Comparison of ENCODE assay signal across 22 cellular contexts in the genomic region with DNA sequence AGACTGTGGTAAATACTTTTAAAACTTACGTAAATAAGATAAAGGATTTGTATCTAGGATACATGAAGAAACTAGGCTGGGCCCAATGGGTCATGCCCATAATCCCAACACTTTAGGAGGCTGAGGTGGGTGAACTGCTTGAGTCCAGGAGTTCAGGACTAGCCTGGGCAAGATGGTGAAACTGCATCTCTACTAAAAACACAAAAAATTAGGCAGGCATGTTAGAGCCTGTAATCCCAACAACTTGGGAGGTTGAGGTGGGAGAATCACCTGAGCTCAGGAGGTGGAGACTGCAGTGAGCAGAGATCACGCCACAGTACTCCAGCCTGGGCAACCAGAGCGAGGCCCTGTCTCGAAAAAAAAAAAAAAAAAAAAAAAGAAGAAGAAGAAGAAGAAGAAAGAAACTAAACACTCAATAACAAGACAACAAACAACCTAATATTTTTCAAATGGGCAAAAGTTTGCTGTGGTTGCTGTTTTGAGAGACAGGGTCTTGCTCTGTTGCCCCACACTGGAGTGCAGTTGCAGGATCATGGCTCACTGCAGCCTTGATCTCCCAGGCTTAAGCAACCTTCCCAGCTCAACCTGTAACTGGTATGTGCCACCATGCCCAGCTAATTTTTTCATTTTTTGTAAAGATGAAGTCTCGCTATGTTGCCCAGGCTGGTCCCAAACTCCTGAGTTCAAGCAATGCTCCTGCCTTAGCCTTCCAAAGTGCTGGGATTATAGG.
"Had no signal": no experiment of that assay in that cellular context is flagged by ENCODE, and none has a peak within 500 bp of the region (broad histone marks: within the 10 kb centered on the region; RNA-seq: fewer than 3 reads in every experiment).

No MANE protein-coding gene starts in this region.

- H3K27ac Mint-ChIP-seq: activated CD4-positive, alpha-beta memory T cell treated with anti-CD3 and anti-CD28 coated beads for 36 hours; activated CD4-positive, alpha-beta T cell treated with anti-CD3 and anti-CD28 coated beads for 36 hours; activated naive CD8-positive, alpha-beta T cell had no signal

- H3K4me2 ChIP-seq: SK-N-SH had no signal

- ATAC-seq: activated CD4-positive, alpha-beta T cell treated with anti-CD3 and anti-CD28 coated beads for 36 hours; gastroesophageal sphincter; heart right ventricle had no signal

- H3K4me3 Mint-ChIP-seq: activated CD4-positive, alpha-beta memory T cell treated with anti-CD3 and anti-CD28 coated beads for 36 hours; activated CD4-positive, alpha-beta T cell treated with anti-CD3 and anti-CD28 coated beads for 36 hours; activated naive CD8-positive, alpha-beta T cell; naive B cell had no signal

- H3K27ac ChIP-seq: gastroesophageal sphincter, right atrium auricular region, skin epidermis, transverse colon, VCaP had no signal

- H3K4me3 ChIP-seq: gastroesophageal sphincter, heart right ventricle, lung, right atrium auricular region, skin epidermis, transverse colon had no signal

- H3K4me1 ChIP-seq: gastroesophageal sphincter, right atrium auricular region, transverse colon had no signal

- H3K9me3 ChIP-seq: gastroesophageal sphincter, right atrium auricular region, SK-N-SH, transverse colon had no signal

- H3K27me3 ChIP-seq: gastroesophageal sphincter, heart right ventricle, right atrium auricular region, transverse colon had no signal

- DNase-seq: activated CD4-positive, alpha-beta memory T cell treated with anti-CD3 and anti-CD28 coated beads for 36 hours; activated CD4-positive, alpha-beta T cell treated with anti-CD3 and anti-CD28 coated beads for 36 hours; activated gamma-delta T cell treated with Interleukin-2 at 50 U/mL for 16 hours; amniotic stem cell; central memory CD4-positive, alpha-beta T cell; cortex of kidney; effector memory CD4-positive, alpha-beta T cell; heart right ventricle; naive B cell; nucleus accumbens; posterior cingulate gyrus; SK-N-SH; stimulated activated CD4-positive, alpha-beta T cell treated with anti-CD3 and anti-CD28 coated beads, Interleukin-15, amount 100 ng/mL, for 24 hours; stimulated activated CD4-positive, alpha-beta T cell treated with anti-CD3 and anti-CD28 coated beads, Interleukin-4, amount 100 ng/mL, for 1 hour; stimulated activated naive CD4-positive, alpha-beta T cell; transverse colon had no signal

- H3K36me3 ChIP-seq: gastroesophageal sphincter, right atrium auricular region, transverse colon had no signal

- H3K9ac ChIP-seq: SK-N-SH had no signal

- H3K27me3 Mint-ChIP-seq: activated CD4-positive, alpha-beta memory T cell treated with anti-CD3 and anti-CD28 coated beads for 36 hours; activated CD4-positive, alpha-beta T cell treated with anti-CD3 and anti-CD28 coated beads for 36 hours; activated naive CD8-positive, alpha-beta T cell; naive B cell had no signal
